ENCODE assay signal across 11 cellular contexts in the genomic region with DNA sequence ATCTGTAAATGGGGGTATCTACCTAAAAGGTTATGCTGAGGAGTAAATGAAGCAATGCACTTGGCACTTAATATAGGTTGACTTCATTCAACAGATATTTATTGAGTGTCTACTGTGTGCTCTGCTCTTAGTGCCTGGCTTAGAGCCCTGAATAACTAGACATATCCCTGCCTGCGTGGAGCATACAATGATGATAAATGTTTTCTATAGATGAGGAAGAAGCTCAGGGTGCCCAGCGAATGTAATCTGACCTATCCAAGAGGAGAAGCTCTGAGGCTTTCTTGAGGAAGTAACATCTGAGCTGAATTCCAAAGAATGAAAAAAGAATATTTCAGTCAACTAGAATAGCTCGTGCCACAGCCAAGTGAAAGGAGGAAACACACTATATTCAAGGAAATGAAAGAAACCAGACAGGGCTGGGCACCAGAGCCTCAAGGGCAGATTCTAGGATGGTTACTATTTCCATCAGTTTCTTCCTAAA. TPM values are rescaled to one million over a fixed set of nuclear protein-coding genes. Genes with fewer than 3 reads are reported as not detected.
DNase-seq lines count a peak whose midpoint lies in the region; ATAC-seq and TF ChIP-seq lines count a peak whose summit lies in the region.
"Had no signal": no experiment of that assay in that cellular context is flagged by ENCODE, and none has a peak within 500 bp of the region (broad histone marks: within the 10 kb centered on the region; RNA-seq: fewer than 3 reads in every experiment).

No MANE protein-coding gene starts in this region.

- peaks cover 60% of the 10 kb centered on the region for H3K4me1 Mint-ChIP-seq in CD14-positive monocyte

- H3K4me3 ChIP-seq in SK-N-MC (no peak overlapping the region), gastroesophageal sphincter (no peak overlapping the region)

- DNase-seq in CD14-positive monocyte (ENCODE audit: low spot score) (no peak), SK-N-MC (ENCODE audit: low read depth, low spot score) (no peak), pons (ENCODE audit: low spot score) (peak; percentile 67), HuH-7.5 (ENCODE audit: low spot score) (no peak), GM13977 (ENCODE audit: low spot score) (no peak)
- DNase-seq in stimulated activated CD4-positive, alpha-beta T cell treated with anti-CD3 and anti-CD28 coated beads, Interleukin-15, amount 100 ng/mL, for 24 hours: no peak
- DNase-seq: activated CD4-positive, CD25-positive, alpha-beta regulatory T cell; stimulated activated naive CD8-positive, alpha-beta T cell treated with anti-CD3 and anti-CD28 coated beads, Interleukin-15, Interleukin-2, amounts not matched to agents 100 U/mL and 50 U/mL, for 24 hours had no signal

- no peaks in the 10 kb centered on the region for H3K27me3 Mint-ChIP-seq in CD14-positive monocyte (ENCODE audit: low read depth in 3 of 3)

- peak; percentile 59 for ATAC-seq in gastroesophageal sphincter
- ATAC-seq in HG03280 (IDR thresholded peaks at IDR 0.05; ENCODE audit: unreplicated experiment): no peak

- peak overlapping the region; percentile 76 to 91 (median 87) for H3K27ac Mint-ChIP-seq in CD14-positive monocyte

- H3K4me3 Mint-ChIP-seq in CD14-positive monocyte: peak overlapping the region; percentile 63 to 81

- peaks cover 11 to 76% (median 16%) of the 10 kb centered on the region in 3 donors for H3K4me1 ChIP-seq in gastroesophageal sphincter

- peak overlapping the region; percentile 72 for H3K27ac ChIP-seq in SK-N-MC
- peak overlapping the region; percentile 74 to 84 (median 79) for H3K27ac ChIP-seq in gastroesophageal sphincter

- H3K27me3 ChIP-seq in gastroesophageal sphincter: no peaks in the 10 kb centered on the region

- H3K9me3 ChIP-seq in SK-N-MC (ENCODE audit: low read depth, low read length) (no peaks in the 10 kb centered on the region), gastroesophageal sphincter (peaks cover 0 to 6% (median 0%) of the 10 kb centered on the region in 3 donors)

- peaks cover 26 to 43% of the 10 kb centered on the region in 2 donors for H3K36me3 Mint-ChIP-seq in CD14-positive monocyte

- no peak overlapping the region for H3K9ac ChIP-seq in SK-N-MC (ENCODE audit: insufficient read length)

- in situ Hi-C loops in GM13977 (cut with MboI; ENCODE audit: low pct_unique_long_range_greater_than_20kb, low sequenced_read_pairs, unreplicated experiment): no loop called here

- TF ChIP-seq POLR2A in gastroesophageal sphincter (IDR thresholded peaks at IDR 0.05): no peak

- WGBS in gastroesophageal sphincter (ENCODE audit: low coverage in 1 of 2), 2 donors: 18 to 19% methylated on average over 2 to 3 of the region's 3 CpGs

- H3K9me3 Mint-ChIP-seq in CD14-positive monocyte: peaks cover 6 to 12% (median 7%) of the 10 kb centered on the region in 7 donors

- no peak for TF ChIP-seq CTCF in CD14-positive monocyte (IDR thresholded peaks at IDR 0.05)
- no peak for TF ChIP-seq CTCF in gastroesophageal sphincter (IDR thresholded peaks at IDR 0.05)
- no peak for TF ChIP-seq CTCF in GM13977 (IDR thresholded peaks at IDR 0.05; ENCODE audit: extremely low read depth, insufficient read depth, missing control alignments)

- no peak for TF ChIP-seq EP300 in gastroesophageal sphincter (IDR thresholded peaks at IDR 0.05)

- H3K36me3 ChIP-seq in SK-N-MC (ENCODE audit: insufficient read depth, low read length) (0 out of 2 replicates have a peak, but pooled peaks cover 5% of the 10 kb centered on the region), gastroesophageal sphincter (peaks cover 0 to 47% of the 10 kb centered on the region in 2 donors)

- intact Hi-C loops in CD14-positive monocyte (cut with micrococcal nuclease): no loop called here

RNA-seq across cellular contexts. Expression of gene HIGD1C, which starts 17.9 kb away (rescaled TPM):
- polyA plus RNA-seq in CD14-positive monocyte: not detected
- total RNA-seq in gastroesophageal sphincter: not detected
- total RNA-seq: mononuclear cell had no signal
